ENCODE assay signal across 9 cellular contexts in genomic region chrX:82127228-82128123, GRCh38.
DNase-seq lines count a peak whose midpoint lies in the region; ATAC-seq, FAIRE-seq and TF ChIP-seq lines count a peak whose summit lies in the region.
"Had no signal": no experiment of that assay in that cellular context is flagged by ENCODE, and none has a peak within 500 bp of the region (broad histone marks: within the 10 kb centered on the region; RNA-seq: fewer than 3 reads in every experiment).

No MANE protein-coding gene starts in this region.

- no peak overlapping the region for H3K9ac ChIP-seq in GM12878 (ENCODE audit: control insufficient read depth, insufficient read depth, low read length)

- H3K4me2 ChIP-seq in GM12878 (ENCODE audit: control insufficient read depth, insufficient read depth), result no peak overlapping the region

- CTCF ChIA-PET in GM12878 (lab: Yijun Ruan, JAX), result no interaction called here

- no peak for TF ChIP-seq EP300 in GM12878 (IDR thresholded peaks at IDR 0.05; ENCODE audit: borderline replicate concordance in 1 of 2, control insufficient read depth in 1 of 2, low read depth in 2 of 2, low read length in 2 of 2)

- POLR2A ChIA-PET in GM12878 (lab: Charles Lee), result no interaction called here

- H3K27ac ChIP-seq in GM12878 (ENCODE audit: control insufficient read depth, insufficient read depth) (no peak overlapping the region), pancreas (no peak overlapping the region)

- FAIRE-seq in GM12878 (lab: Jason Lieb, UNC), result peak; percentile 72
- FAIRE-seq in pancreas (lab: Jason Lieb, UNC), result no peak

- TF ChIP-seq RAD21 in GM12878 (IDR thresholded peaks at IDR 0.05; ENCODE audit: insufficient read depth, low read depth, low read length), result no peak

- H3K36me3 ChIP-seq in GM12878 (ENCODE audit: control insufficient read depth in 2 of 2, insufficient read depth in 2 of 2, low read length in 1 of 2), result no peaks in the 10 kb centered on the region
- no peaks in the 10 kb centered on the region for H3K36me3 ChIP-seq in pancreas

- no peaks in the 10 kb centered on the region for H4K20me1 ChIP-seq in GM12878 (ENCODE audit: control insufficient read depth, insufficient read depth)

- no peaks in the 10 kb centered on the region for H3K79me2 ChIP-seq in GM12878 (ENCODE audit: control insufficient read depth, insufficient read depth, low read length)

- BruUV-seq in GM12878 (replicated peaks; lab: Mats Ljungman, UMichigan), result no TSS peak

- ATAC-seq in GM18868 (IDR thresholded peaks at IDR 0.05; ENCODE audit: unreplicated experiment), result peak; percentile 84
- ATAC-seq in GM21423 (IDR thresholded peaks at IDR 0.05; ENCODE audit: unreplicated experiment), result peak; percentile 91
- ATAC-seq in HG03159 (IDR thresholded peaks at IDR 0.05; ENCODE audit: unreplicated experiment), result peak; percentile 91
- ATAC-seq in GM12878, result peak; percentile 91
- no peak for ATAC-seq in pancreas

- intact Hi-C loops in GM12878 (cut with micrococcal nuclease; ENCODE audit: unreplicated experiment), result no loop called here
- intact Hi-C loops in pancreas (cut with DNase I), result no loop called here

- TF ChIP-seq CTCF in GM12878 (IDR thresholded peaks at IDR 0.05 in 2 of 3, conservative IDR thresholded peaks at IDR 0.05 in 1 of 3; ENCODE audit: control insufficient read depth in 2 of 3, extremely low read depth in 1 of 3, insufficient read depth in 1 of 3, low read depth in 3 of 3, low read length in 3 of 3) (no peak), pancreas (IDR thresholded peaks at IDR 0.05) (no peak)

- H3K9me3 ChIP-seq in GM12878 (replicated peaks; ENCODE audit: control insufficient read depth, insufficient read depth, low read length) (no peaks in the 10 kb centered on the region; the same call in 2 of the 3 replicates), pancreas (peaks cover 0 to 4% (median 0%) of the 10 kb centered on the region in 4 donors)

- H3K27me3 ChIP-seq in GM12878 (replicated peaks in 1 of 2; ENCODE audit: control insufficient read depth in 2 of 2, insufficient read depth in 2 of 2, low read length in 1 of 2) (no peaks in the 10 kb centered on the region), pancreas (no peaks in the 10 kb centered on the region)

- in situ Hi-C loops in GM12878 (cut with MboI), result no loop called here
- in situ Hi-C loops in ACHN (cut with HindIII; ENCODE audit: low pct_ligation_motif_present, low pct_unique_long_range_greater_than_20kb, low sequenced_read_pairs), result no loop called here

- WGBS in GM12878 (ENCODE audit: insufficient coverage, insufficient replicate concordance, low lambda C conversion rate, missing lambda C conversion rate), result 0% methylated on average over 2 of the region's 2 CpGs
- 70 to 75% methylated on average over 2 of the region's 2 CpGs for WGBS in pancreas, 2 donors

- H3K4me1 ChIP-seq in GM12878 (ENCODE audit: control insufficient read depth, insufficient read depth, low read length), result no peaks in the 10 kb centered on the region
- no peaks in the 10 kb centered on the region for H3K4me1 ChIP-seq in pancreas

- H3K4me3 ChIP-seq in GM12878 (no peak overlapping the region), pancreas (no peak overlapping the region)

- peak; percentile 2 for DNase-seq in GM12878 (ENCODE audit: low read depth, low spot score)
- DNase-seq in NCI-H524 (lab: John Stamatoyannopoulos, UW), result no peak
- no peak for DNase-seq in ACHN
- DNase-seq in NCI-H510A treated with DMSO at 0.1 percent for 48 hours (lab: John Stamatoyannopoulos, UW), result no peak
- DNase-seq in pancreas, result no peak
- DNase-seq: activated CD4-positive, alpha-beta memory T cell treated with anti-CD3 and anti-CD28 coated beads for 36 hours had no signal

- RAD21 ChIA-PET in GM12878 (lab: Charles Lee; ENCODE audit: unreplicated experiment), result no interaction called here

- SMC1A ChIA-PET in GM12878 (lab: Charles Lee; ENCODE audit: uncharacterized antibody, unreplicated experiment), result no interaction called here

- no peak overlapping the region for H2AFZ ChIP-seq in GM12878 (ENCODE audit: control insufficient read depth, low read depth, low read length)

- no peak for TF ChIP-seq POLR2A in GM12878 (IDR thresholded peaks at IDR 0.05; ENCODE audit: low read depth, low read length)

TF ChIP-seq in GM12878, 131 proteins besides CTCF, POLR2A, EP300 and RAD21:
- TF ChIP-seq HDAC2 (IDR thresholded peaks at IDR 0.05), result no peak
- TF ChIP-seq, protein P1, sequence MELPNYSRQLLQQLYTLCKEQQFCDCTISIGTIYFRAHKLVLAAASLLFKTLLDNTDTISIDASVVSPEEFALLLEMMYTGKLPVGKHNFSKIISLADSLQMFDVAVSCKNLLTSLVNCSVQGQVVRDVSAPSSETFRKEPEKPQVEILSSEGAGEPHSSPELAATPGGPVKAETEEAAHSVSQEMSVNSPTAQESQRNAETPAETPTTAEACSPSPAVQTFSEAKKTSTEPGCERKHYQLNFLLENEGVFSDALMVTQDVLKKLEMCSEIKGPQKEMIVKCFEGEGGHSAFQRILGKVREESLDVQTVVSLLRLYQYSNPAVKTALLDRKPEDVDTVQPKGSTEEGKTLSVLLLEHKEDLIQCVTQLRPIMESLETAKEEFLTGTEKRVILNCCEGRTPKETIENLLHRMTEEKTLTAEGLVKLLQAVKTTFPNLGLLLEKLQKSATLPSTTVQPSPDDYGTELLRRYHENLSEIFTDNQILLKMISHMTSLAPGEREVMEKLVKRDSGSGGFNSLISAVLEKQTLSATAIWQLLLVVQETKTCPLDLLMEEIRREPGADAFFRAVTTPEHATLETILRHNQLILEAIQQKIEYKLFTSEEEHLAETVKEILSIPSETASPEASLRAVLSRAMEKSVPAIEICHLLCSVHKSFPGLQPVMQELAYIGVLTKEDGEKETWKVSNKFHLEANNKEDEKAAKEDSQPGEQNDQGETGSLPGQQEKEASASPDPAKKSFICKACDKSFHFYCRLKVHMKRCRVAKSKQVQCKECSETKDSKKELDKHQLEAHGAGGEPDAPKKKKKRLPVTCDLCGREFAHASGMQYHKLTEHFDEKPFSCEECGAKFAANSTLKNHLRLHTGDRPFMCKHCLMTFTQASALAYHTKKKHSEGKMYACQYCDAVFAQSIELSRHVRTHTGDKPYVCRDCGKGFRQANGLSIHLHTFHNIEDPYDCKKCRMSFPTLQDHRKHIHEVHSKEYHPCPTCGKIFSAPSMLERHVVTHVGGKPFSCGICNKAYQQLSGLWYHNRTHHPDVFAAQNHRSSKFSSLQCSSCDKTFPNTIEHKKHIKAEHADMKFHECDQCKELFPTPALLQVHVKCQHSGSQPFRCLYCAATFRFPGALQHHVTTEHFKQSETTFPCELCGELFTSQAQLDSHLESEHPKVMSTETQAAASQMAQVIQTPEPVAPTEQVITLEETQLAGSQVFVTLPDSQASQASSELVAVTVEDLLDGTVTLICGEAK (IDR thresholded peaks at IDR 0.05; ENCODE audit: borderline replicate concordance), result peak; percentile 41; the same call in 1 of the 2 replicates
- TF ChIP-seq RUNX3 (IDR thresholded peaks at IDR 0.05; ENCODE audit: low read length), result peak; percentile 57

Comparison
In these comparisons a context has a peak if more than half of its experiments do, and no peak if none do; other contexts are left out.
1. ATAC-seq: peak in GM18868 (single experiment), GM21423 (single experiment), HG03159 (single experiment) and GM12878 (single experiment); none in pancreas (0 of 4).